ENCODE assay signal across 28 cellular contexts in genomic region chr2:142615876-142616275, GRCh38.
"Had no signal": no experiment of that assay in that cellular context is flagged by ENCODE, and none has a peak within 500 bp of the region (broad histone marks: within the 10 kb centered on the region; RNA-seq: fewer than 3 reads in every experiment).

No MANE protein-coding gene starts in this region.

- H3K27me3 ChIP-seq: ascending aorta, cardiac muscle cell had no signal

- H3K9me3 ChIP-seq: ascending aorta had no signal

- H3K4me1 ChIP-seq: ascending aorta had no signal

- DNase-seq: activated B cell treated with CpG ODN at 0.5 μM for 24 hours; activated CD4-positive, alpha-beta memory T cell treated with anti-CD3 and anti-CD28 coated beads for 36 hours; activated CD4-positive, alpha-beta T cell treated with anti-CD3 and anti-CD28 coated beads for 4 hours; activated CD4-positive, alpha-beta T cell treated with anti-CD3 and anti-CD28 coated beads, Interleukin-2, amount 10 ng/mL, durations not matched to agents 24 days and 14 days; activated CD4-positive, alpha-beta T cell treated with anti-CD3 and anti-CD28 coated beads, Interleukin-2, amount 50 U/mL, for 1 hour; activated CD4-positive, alpha-beta T cell treated with anti-CD3 and anti-CD28 coated beads, Interleukin-2, amount 50 U/mL, for 4 hours; activated CD4-positive, CD25-positive, alpha-beta regulatory T cell treated with anti-CD3 and anti-CD28 coated beads, Interleukin-2, amount 50 U/mL, for 72 hours; activated CD8-positive, alpha-beta memory T cell treated with anti-CD3 and anti-CD28 coated beads, Interleukin-2, amount 50 U/mL, for 4 hours; activated CD8-positive, alpha-beta T cell treated with anti-CD3 and anti-CD28 coated beads for 36 hours; activated effector memory CD4-positive, alpha-beta T cell treated with Interleukin-2 at 50 U/mL for 16 hours; activated gamma-delta T cell; activated naive CD4-positive, alpha-beta T cell treated with anti-CD3 and anti-CD28 coated beads, Interleukin-2, amount 10 ng/mL, durations not matched to agents 7 days and 5 days; activated naive CD4-positive, alpha-beta T cell treated with Interleukin-2 at 50 U/mL for 16 hours; activated T-cell treated with anti-CD3 and anti-CD28 coated beads for 4 hours; activated T-cell treated with anti-CD3 and anti-CD28 coated beads, Interleukin-2, amount 50 U/mL, for 1 hour; activated T-cell treated with anti-CD3 and anti-CD28 coated beads, Interleukin-2, amount 50 U/mL, for 4 hours; activated T-cell treated with anti-CD3 and anti-CD28 coated beads, Interleukin-2, amount 50 U/mL, for 72 hours; amygdala; caudate nucleus; cerebellar nuclear complex; T-helper 1 cell; T-helper 2 cell; T-helper 9 cell had no signal

- FAIRE-seq: bronchial epithelial cell, TTC549 had no signal

- H3K27ac ChIP-seq: ascending aorta, cardiac muscle cell, VCaP had no signal

- H3K36me3 ChIP-seq: ascending aorta, cardiac muscle cell had no signal

- H3K4me3 ChIP-seq: ascending aorta, cardiac muscle cell had no signal

- ATAC-seq: activated CD8-positive, alpha-beta T cell treated with anti-CD3 and anti-CD28 coated beads for 36 hours; activated T-cell treated with anti-CD3 and anti-CD28 coated beads, Interleukin-2, amount 50 U/mL, for 4 hours; activated T-cell treated with anti-CD3 and anti-CD28 coated beads, Interleukin-2, amount 50 U/mL, for 72 hours had no signal
